In genomic region chr19:45403781-45404556, GRCh38 we compare ENCODE assay signal across 8 cellular contexts. TPM values are rescaled to one million over a fixed set of nuclear protein-coding genes. Genes with fewer than 3 reads are reported as not detected.
A peak's percentile ranks its signal among the peaks of the same experiment; 100 is the strongest.
DNase-seq lines count a peak whose midpoint lies in the region; ATAC-seq and TF ChIP-seq lines count a peak whose summit lies in the region.

No MANE protein-coding gene starts in this region.

- H3K79me2 ChIP-seq in HCT116 (ENCODE audit: insufficient read depth, low read length): peaks cover 76% of the 10 kb centered on the region

- ATAC-seq in HCT116: peak; percentile 31
- no peak for ATAC-seq in HG03571 (IDR thresholded peaks at IDR 0.05; ENCODE audit: unreplicated experiment)

- peaks cover 0 to 12% (median 8%) of the 10 kb centered on the region in 11 experiments; a peak in 11 of 22 replicates for H3K36me3 ChIP-seq in BLaER1 treated with 17β-estradiol and CSF1 and Interleukin-3, amounts not matched to agents 10 nM and 100 nM
- peaks cover 0 to 10% of the 10 kb centered on the region in 2 experiments; a peak in 1 of 4 replicates for H3K36me3 ChIP-seq in HCT116 (ENCODE audit: control insufficient read depth in 1 of 2, insufficient read depth in 2 of 2, low read length in 2 of 2)

- intact Hi-C loops in HCT116 (cut with micrococcal nuclease): no loop called here

- H3K4me3 ChIP-seq in BLaER1 treated with 17β-estradiol and CSF1 and Interleukin-3, amounts not matched to agents 10 nM and 100 nM: peak overlapping the region; percentile 69 to 96 (median 85); a peak in 12 of 20 replicates
- H3K4me3 ChIP-seq in HCT116 (replicated peaks in 1 of 2; ENCODE audit: low read depth in 1 of 2, low read length in 2 of 2): peak overlapping the region; percentile 83 to 99

- CTCF ChIA-PET in HCT116 (lab: Charles Lee): interaction anchor here (0.7 to 2.7 kb wide), 10 partner anchors 9 to 239 kb away, joined by 3 to 22 read pairs (median 4); no protein-coding TSS in a partner anchor

- DNase-seq in HCT116 (ENCODE audit: low read depth, low spot score): no peak
- peak; percentile 82 for DNase-seq in SW480 (ENCODE audit: low spot score)
- peak; percentile 52 for DNase-seq in astrocyte of the hippocampus (ENCODE audit: low read depth, low spot score)
- DNase-seq in islet precursor cell: peak; percentile 92
- peak; percentile 59 to 70 for DNase-seq in stimulated activated CD4-positive, alpha-beta T cell treated with anti-CD3 and anti-CD28 coated beads, Interleukin-4, amount 100 ng/mL, for 48 hours (ENCODE audit: low read depth in 2 of 2)
- DNase-seq in mesenteric fat pad (ENCODE audit: low spot score): no peak

- POLR2A ChIA-PET in HCT116 (lab: Charles Lee): interaction anchor here (0.8 to 3.1 kb wide), 4 partner anchors 21 to 238 kb away, joined by 4 to 16 read pairs (median 5); partner anchors contain the start of gene FOSB

- peak overlapping the region in 4 of 11 experiments; percentile 23 to 98 (median 98); a peak in 4 of 22 replicates for H3K9ac ChIP-seq in BLaER1 treated with 17β-estradiol and CSF1 and Interleukin-3, amounts not matched to agents 10 nM and 100 nM
- peak overlapping the region; percentile 79 for H3K9ac ChIP-seq in HCT116 (ENCODE audit: low read length)

- no peak overlapping the region for H3K27ac ChIP-seq in BLaER1 treated with 17β-estradiol and CSF1 and Interleukin-3, amounts not matched to agents 10 nM and 100 nM
- H3K27ac ChIP-seq in HCT116 (ENCODE audit: low read depth, low read length): peak overlapping the region; percentile 87

- H3K9me3 ChIP-seq in BLaER1 treated with 17β-estradiol and CSF1 and Interleukin-3, amounts not matched to agents 10 nM and 100 nM (replicated peaks in 1 of 11): no peaks in the 10 kb centered on the region
- no peaks in the 10 kb centered on the region for H3K9me3 ChIP-seq in HCT116 (ENCODE audit: control insufficient read depth in 1 of 2, insufficient read depth in 1 of 2, low read depth in 1 of 2, low read length in 2 of 2)

- H2AFZ ChIP-seq in HCT116 (ENCODE audit: low read depth, low read length, poor library complexity, severe bottlenecking): no peak overlapping the region

- no peaks in the 10 kb centered on the region for H3K9me2 ChIP-seq in HCT116 (ENCODE audit: insufficient read depth)

- H3K4me1 ChIP-seq in BLaER1 treated with 17β-estradiol and CSF1 and Interleukin-3, amounts not matched to agents 10 nM and 100 nM: peaks cover 38 to 46% (median 43%) of the 10 kb centered on the region in 10 experiments
- H3K4me1 ChIP-seq in HCT116 (ENCODE audit: control insufficient read depth in 1 of 2, insufficient read depth in 2 of 2, low read length in 2 of 2): peaks cover 27 to 61% of the 10 kb centered on the region in 2 experiments

- BruUV-seq in HCT116 (replicated peaks; lab: Mats Ljungman, UMichigan): no TSS peak

- RAD21 ChIA-PET in HCT116 (lab: Charles Lee; ENCODE audit: low non-redundant PET in 1 of 2, low total read pairs in 2 of 2, uncharacterized antibody in 2 of 2, unreplicated experiment in 2 of 2): interaction anchor here in 1 of 2 experiments (1.2 kb wide), 1 partner anchor 75 kb away, joined by 3 read pairs; no protein-coding TSS in a partner anchor

- H3K27me3 ChIP-seq in BLaER1 treated with 17β-estradiol and CSF1 and Interleukin-3, amounts not matched to agents 10 nM and 100 nM: peaks cover 35 to 43% (median 39%) of the 10 kb centered on the region in 11 experiments
- H3K27me3 ChIP-seq in HCT116 (ENCODE audit: insufficient read depth, low read length): no peaks in the 10 kb centered on the region

- TF ChIP-seq CTCF in HCT116 (IDR thresholded peaks at IDR 0.05 in 2 of 3, conservative IDR thresholded peaks at IDR 0.05 in 1 of 3; ENCODE audit: borderline replicate concordance in 1 of 3, insufficient read depth in 1 of 3, low read depth in 2 of 3, low read length in 2 of 3): peak; percentile 50 to 92 (median 86); a peak in 5 of 6 replicates

- no peak for TF ChIP-seq RAD21 in HCT116 (IDR thresholded peaks at IDR 0.05; ENCODE audit: low read depth)

- peaks cover 0 to 54% (median 19%) of the 10 kb centered on the region in 11 experiments; a peak in 15 of 22 replicates for H4K20me1 ChIP-seq in BLaER1 treated with 17β-estradiol and CSF1 and Interleukin-3, amounts not matched to agents 10 nM and 100 nM
- H4K20me1 ChIP-seq in HCT116 (ENCODE audit: insufficient read depth): no peaks in the 10 kb centered on the region

- peak overlapping the region; percentile 90 to 100 (median 96) for H3K4me2 ChIP-seq in BLaER1 treated with 17β-estradiol and CSF1 and Interleukin-3, amounts not matched to agents 10 nM and 100 nM
- peak overlapping the region; percentile 78 for H3K4me2 ChIP-seq in HCT116 (ENCODE audit: low read length)

- no peak for TF ChIP-seq POLR2A in HCT116 (IDR thresholded peaks at IDR 0.05; ENCODE audit: borderline replicate concordance, extremely low read depth, insufficient read depth, insufficient read length)

TF ChIP-seq in HCT116, 20 proteins besides CTCF, POLR2A, EP300 and RAD21 (continues in another document):
- TF ChIP-seq MAX (IDR thresholded peaks at IDR 0.05) (no peak), ELF1 (IDR thresholded peaks at IDR 0.05; ENCODE audit: borderline replicate concordance, low read depth) (no peak), CEBPB (IDR thresholded peaks at IDR 0.05; ENCODE audit: low read depth) (no peak), SIN3A (IDR thresholded peaks at IDR 0.05; ENCODE audit: low read depth) (peak; percentile 10; the same call in 1 of the 2 replicates), ZFX (IDR thresholded peaks at IDR 0.05) (no peak), ZNF274 (IDR thresholded peaks at IDR 0.05; ENCODE audit: low read depth, low read length) (no peak), FOSL1 (IDR thresholded peaks at IDR 0.05; ENCODE audit: low read depth) (no peak), POLR2AphosphoS5 (IDR thresholded peaks at IDR 0.05; ENCODE audit: low read depth, low read length) (peak; percentile 55; the same call in 1 of the 2 replicates), CBX3 (IDR thresholded peaks at IDR 0.05; ENCODE audit: low read depth) (no peak), EZH2 (IDR thresholded peaks at IDR 0.05) (no peak), YY1 (IDR thresholded peaks at IDR 0.05; ENCODE audit: extremely low read depth, insufficient replicate concordance, low read depth, low read length) (no peak), SP1 (IDR thresholded peaks at IDR 0.05; ENCODE audit: low read depth) (peak; percentile 34; the same call in 1 of the 2 replicates)
- TF ChIP-seq, protein P1, sequence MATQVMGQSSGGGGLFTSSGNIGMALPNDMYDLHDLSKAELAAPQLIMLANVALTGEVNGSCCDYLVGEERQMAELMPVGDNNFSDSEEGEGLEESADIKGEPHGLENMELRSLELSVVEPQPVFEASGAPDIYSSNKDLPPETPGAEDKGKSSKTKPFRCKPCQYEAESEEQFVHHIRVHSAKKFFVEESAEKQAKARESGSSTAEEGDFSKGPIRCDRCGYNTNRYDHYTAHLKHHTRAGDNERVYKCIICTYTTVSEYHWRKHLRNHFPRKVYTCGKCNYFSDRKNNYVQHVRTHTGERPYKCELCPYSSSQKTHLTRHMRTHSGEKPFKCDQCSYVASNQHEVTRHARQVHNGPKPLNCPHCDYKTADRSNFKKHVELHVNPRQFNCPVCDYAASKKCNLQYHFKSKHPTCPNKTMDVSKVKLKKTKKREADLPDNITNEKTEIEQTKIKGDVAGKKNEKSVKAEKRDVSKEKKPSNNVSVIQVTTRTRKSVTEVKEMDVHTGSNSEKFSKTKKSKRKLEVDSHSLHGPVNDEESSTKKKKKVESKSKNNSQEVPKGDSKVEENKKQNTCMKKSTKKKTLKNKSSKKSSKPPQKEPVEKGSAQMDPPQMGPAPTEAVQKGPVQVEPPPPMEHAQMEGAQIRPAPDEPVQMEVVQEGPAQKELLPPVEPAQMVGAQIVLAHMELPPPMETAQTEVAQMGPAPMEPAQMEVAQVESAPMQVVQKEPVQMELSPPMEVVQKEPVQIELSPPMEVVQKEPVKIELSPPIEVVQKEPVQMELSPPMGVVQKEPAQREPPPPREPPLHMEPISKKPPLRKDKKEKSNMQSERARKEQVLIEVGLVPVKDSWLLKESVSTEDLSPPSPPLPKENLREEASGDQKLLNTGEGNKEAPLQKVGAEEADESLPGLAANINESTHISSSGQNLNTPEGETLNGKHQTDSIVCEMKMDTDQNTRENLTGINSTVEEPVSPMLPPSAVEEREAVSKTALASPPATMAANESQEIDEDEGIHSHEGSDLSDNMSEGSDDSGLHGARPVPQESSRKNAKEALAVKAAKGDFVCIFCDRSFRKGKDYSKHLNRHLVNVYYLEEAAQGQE (IDR thresholded peaks at IDR 0.05; ENCODE audit: low read depth): no peak
- TF ChIP-seq, protein P2, sequence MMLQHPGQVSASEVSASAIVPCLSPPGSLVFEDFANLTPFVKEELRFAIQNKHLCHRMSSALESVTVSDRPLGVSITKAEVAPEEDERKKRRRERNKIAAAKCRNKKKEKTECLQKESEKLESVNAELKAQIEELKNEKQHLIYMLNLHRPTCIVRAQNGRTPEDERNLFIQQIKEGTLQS (IDR thresholded peaks at IDR 0.05): no peak
- TF ChIP-seq, protein P3, sequence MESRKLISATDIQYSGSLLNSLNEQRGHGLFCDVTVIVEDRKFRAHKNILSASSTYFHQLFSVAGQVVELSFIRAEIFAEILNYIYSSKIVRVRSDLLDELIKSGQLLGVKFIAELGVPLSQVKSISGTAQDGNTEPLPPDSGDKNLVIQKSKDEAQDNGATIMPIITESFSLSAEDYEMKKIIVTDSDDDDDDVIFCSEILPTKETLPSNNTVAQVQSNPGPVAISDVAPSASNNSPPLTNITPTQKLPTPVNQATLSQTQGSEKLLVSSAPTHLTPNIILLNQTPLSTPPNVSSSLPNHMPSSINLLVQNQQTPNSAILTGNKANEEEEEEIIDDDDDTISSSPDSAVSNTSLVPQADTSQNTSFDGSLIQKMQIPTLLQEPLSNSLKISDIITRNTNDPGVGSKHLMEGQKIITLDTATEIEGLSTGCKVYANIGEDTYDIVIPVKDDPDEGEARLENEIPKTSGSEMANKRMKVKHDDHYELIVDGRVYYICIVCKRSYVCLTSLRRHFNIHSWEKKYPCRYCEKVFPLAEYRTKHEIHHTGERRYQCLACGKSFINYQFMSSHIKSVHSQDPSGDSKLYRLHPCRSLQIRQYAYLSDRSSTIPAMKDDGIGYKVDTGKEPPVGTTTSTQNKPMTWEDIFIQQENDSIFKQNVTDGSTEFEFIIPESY (IDR thresholded peaks at IDR 0.05; ENCODE audit: extremely low read depth, insufficient replicate concordance, low read length): no peak

RNA-seq across cellular contexts. Expression of gene PPP1R13L, which starts 0.9 kb away (rescaled TPM):
- total RNA-seq in HCT116 (2021; ENCODE audit: unreplicated experiment) (89.1 TPM), mesenteric fat pad (17.6 TPM)
- 125 and 158 TPM in 2 replicates for polyA plus RNA-seq in HCT116 (2012)

RNA-seq across cellular contexts. Expression of gene POLR1G, which starts 2.5 kb away (rescaled TPM):
- total RNA-seq in HCT116 (2021; ENCODE audit: unreplicated experiment): 30.5 TPM
- 9.4 and 11.6 TPM in 2 replicates for polyA plus RNA-seq in HCT116 (2012)
- 6.7 TPM for total RNA-seq in mesenteric fat pad

RNA-seq across cellular contexts. Expression of gene ERCC1, which starts 19.7 kb away (rescaled TPM):
- total RNA-seq in HCT116 (2021; ENCODE audit: unreplicated experiment) (103 TPM), mesenteric fat pad (82.3 TPM)
- polyA plus RNA-seq in HCT116 (2012): 96.9 and 130 TPM in 2 replicates

RNA-seq across cellular contexts. Expression of gene ERCC2, which starts 33.6 kb away (rescaled TPM):
- 58.9 TPM for total RNA-seq in HCT116 (2021; ENCODE audit: unreplicated experiment)
- 44.4 and 46.7 TPM in 2 replicates for polyA plus RNA-seq in HCT116 (2012)
- total RNA-seq in mesenteric fat pad: 12.3 TPM

Comparison
In these comparisons a context has a peak if more than half of its experiments do, and no peak if none do; other contexts are left out.
1. DNase-seq: peak in SW480 (single experiment), astrocyte of the hippocampus (single experiment), islet precursor cell (single experiment) and stimulated activated CD4-positive, alpha-beta T cell treated with anti-CD3 and anti-CD28 coated beads, Interleukin-4, amount 100 ng/mL, for 48 hours (2 of 2); none in HCT116 (single experiment) and mesenteric fat pad (single experiment).